ENCODE assay signal across 8 cellular contexts in genomic region chr4:38663801-38664703, GRCh38. TPM values are rescaled to one million over a fixed set of nuclear protein-coding genes. Genes with fewer than 3 reads are reported as not detected.
A peak's percentile ranks its signal among the peaks of the same experiment; 100 is the strongest.
DNase-seq lines count a peak whose midpoint lies in the region; ATAC-seq, FAIRE-seq and TF ChIP-seq lines count a peak whose summit lies in the region.

Gene KLF3 (plus strand): TSS chr4:38664199. CDS start chr4:38680626, 16,427 bp downstream.

- no peaks in the 10 kb centered on the region for H3K36me3 ChIP-seq in small intestine (ENCODE audit: control insufficient read depth in 2 of 2, insufficient read depth in 2 of 2, low read length in 2 of 2)

- H3K9me3 ChIP-seq in small intestine (ENCODE audit: control insufficient read depth, low read depth), result no peaks in the 10 kb centered on the region

- no peaks in the 10 kb centered on the region for H3K27me3 ChIP-seq in small intestine (ENCODE audit: control insufficient read depth in 2 of 2, insufficient read depth in 2 of 2, low read length in 2 of 2)

- H3K9me3 Mint-ChIP-seq in activated B cell treated with CpG ODN at 0.5 μM for 24 hours (no peaks in the 10 kb centered on the region), immature natural killer cell (no peaks in the 10 kb centered on the region)

- peak within 1 kb of the TSS; percentile 99 to 100 for H3K27ac ChIP-seq in small intestine (ENCODE audit: low read depth in 1 of 2, low read length in 1 of 2)

- WGBS in small intestine, 3 donors, result 0 to 1% (median 1%) methylated on average over 30 to 110 of the region's 110 CpGs

- no peaks in the 10 kb centered on the region for H3K4me1 ChIP-seq in small intestine (ENCODE audit: control insufficient read depth in 2 of 2, insufficient read depth in 1 of 2, low read depth in 1 of 2, low read length in 1 of 2)

- CTCF ChIA-PET in activated B cell treated with CpG ODN at 0.5 μM for 24 hours (lab: Charles Lee), result interaction anchor here (1.0 kb wide), 1 partner anchor 11 kb away, joined by 3 read pairs; no protein-coding TSS in a partner anchor

- no peak for FAIRE-seq in small intestine (lab: Jason Lieb, UNC)

- intact Hi-C loops in activated B cell treated with CpG ODN at 0.5 μM for 24 hours (cut with micrococcal nuclease), result loop anchor here (1.0 to 10.0 kb wide), 13 partner anchors 10 to 978 kb away; partner anchors contain the start of genes LIAS, PGM2, RELL1 and RPL9

- H3K36me3 Mint-ChIP-seq in activated B cell treated with CpG ODN at 0.5 μM for 24 hours (ENCODE audit: low read depth) (no peaks in the 10 kb centered on the region), immature natural killer cell (peaks cover 0 to 3% (median 0%) of the 10 kb centered on the region in 3 donors)

- peak; percentile 81 for DNase-seq in NCI-H82 (lab: John Stamatoyannopoulos, UW)
- no peak for DNase-seq in NCI-H82 treated with DMSO at 0.1 percent for 48 hours (lab: John Stamatoyannopoulos, UW; ENCODE audit: unreplicated experiment)
- DNase-seq in NCI-H2171 treated with DMSO at 0.1 percent for 48 hours (lab: John Stamatoyannopoulos, UW), result peak; percentile 78
- DNase-seq in activated B cell treated with CpG ODN at 0.5 μM for 24 hours, result no peak
- peak; percentile 89 to 97 for DNase-seq in cardiac fibroblast (ENCODE audit: low read depth in 2 of 2)
- peak; percentile 93 to 96 (median 95) for DNase-seq in immature natural killer cell
- peak; percentile 92 for DNase-seq in small intestine

- peak; percentile 69 for ATAC-seq in HG03064 (IDR thresholded peaks at IDR 0.05; ENCODE audit: low read depth, unreplicated experiment)
- ATAC-seq in activated B cell treated with CpG ODN at 0.5 μM for 24 hours (ENCODE audit: low read depth), result peak; percentile 82

- TF ChIP-seq CTCF in activated B cell treated with CpG ODN at 0.5 μM for 24 hours (IDR thresholded peaks at IDR 0.05) (no peak), cardiac fibroblast (IDR thresholded peaks at IDR 0.05; ENCODE audit: low read depth, low read length) (no peak)

- H3K27me3 Mint-ChIP-seq in activated B cell treated with CpG ODN at 0.5 μM for 24 hours (no peaks in the 10 kb centered on the region), immature natural killer cell (ENCODE audit: low read depth in 3 of 3) (peaks cover 9 to 30% (median 30%) of the 10 kb centered on the region in 3 donors)

- H3K4me3 ChIP-seq in cardiac fibroblast (replicated peaks in 1 of 2; ENCODE audit: low read depth in 2 of 2, low read length in 2 of 2) (peak within 1 kb of the TSS; percentile 82 to 97), small intestine (ENCODE audit: low read depth in 1 of 2, low read length in 2 of 2) (peak within 1 kb of the TSS; percentile 100)

- POLR2A ChIA-PET in activated B cell treated with CpG ODN at 0.5 μM for 24 hours (lab: Charles Lee), result interaction anchor here (0.6 to 1.8 kb wide), 6 partner anchors 10 to 504 kb away, joined by 3 to 13 read pairs (median 4); partner anchors contain the start of gene TLR10

- H3K4me1 Mint-ChIP-seq in activated B cell treated with CpG ODN at 0.5 μM for 24 hours (peaks cover 67% of the 10 kb centered on the region), immature natural killer cell (peaks cover 66 to 80% of the 10 kb centered on the region in 2 donors)

- H3K4me3 Mint-ChIP-seq in activated B cell treated with CpG ODN at 0.5 μM for 24 hours, result peak within 1 kb of the TSS; percentile 84
- peak within 1 kb of the TSS; percentile 94 to 100 (median 98) for H3K4me3 Mint-ChIP-seq in immature natural killer cell

- peak within 1 kb of the TSS; percentile 88 for H3K27ac Mint-ChIP-seq in activated B cell treated with CpG ODN at 0.5 μM for 24 hours
- peak within 1 kb of the TSS; percentile 94 to 100 (median 96) for H3K27ac Mint-ChIP-seq in immature natural killer cell

RNA-seq across cellular contexts. Expression of gene KLF3, which starts in this region (rescaled TPM):
- total RNA-seq in activated B cell treated with CpG ODN at 0.5 μM for 24 hours, result 14.5 and 15.9 TPM in 2 replicates
- polyA plus RNA-seq in immature natural killer cell (10 to 100 TPM; 41.3 to 78.0 (median 63.8) TPM), small intestine (10 to 100 TPM; 32.0 to 35.1 (median 33.8) TPM)

Comparison
In these comparisons a context has a peak if more than half of its experiments do, and no peak if none do; other contexts are left out.
1. DNase-seq: peak in NCI-H82 (single experiment), NCI-H2171 treated with DMSO at 0.1 percent for 48 hours (single experiment), cardiac fibroblast (2 of 2), immature natural killer cell (3 of 3) and small intestine (single experiment); none in NCI-H82 treated with DMSO at 0.1 percent for 48 hours (single experiment) and activated B cell treated with CpG ODN at 0.5 μM for 24 hours (single experiment).